Comparison of ENCODE assay signal across 1 cellular context in the genomic region with DNA sequence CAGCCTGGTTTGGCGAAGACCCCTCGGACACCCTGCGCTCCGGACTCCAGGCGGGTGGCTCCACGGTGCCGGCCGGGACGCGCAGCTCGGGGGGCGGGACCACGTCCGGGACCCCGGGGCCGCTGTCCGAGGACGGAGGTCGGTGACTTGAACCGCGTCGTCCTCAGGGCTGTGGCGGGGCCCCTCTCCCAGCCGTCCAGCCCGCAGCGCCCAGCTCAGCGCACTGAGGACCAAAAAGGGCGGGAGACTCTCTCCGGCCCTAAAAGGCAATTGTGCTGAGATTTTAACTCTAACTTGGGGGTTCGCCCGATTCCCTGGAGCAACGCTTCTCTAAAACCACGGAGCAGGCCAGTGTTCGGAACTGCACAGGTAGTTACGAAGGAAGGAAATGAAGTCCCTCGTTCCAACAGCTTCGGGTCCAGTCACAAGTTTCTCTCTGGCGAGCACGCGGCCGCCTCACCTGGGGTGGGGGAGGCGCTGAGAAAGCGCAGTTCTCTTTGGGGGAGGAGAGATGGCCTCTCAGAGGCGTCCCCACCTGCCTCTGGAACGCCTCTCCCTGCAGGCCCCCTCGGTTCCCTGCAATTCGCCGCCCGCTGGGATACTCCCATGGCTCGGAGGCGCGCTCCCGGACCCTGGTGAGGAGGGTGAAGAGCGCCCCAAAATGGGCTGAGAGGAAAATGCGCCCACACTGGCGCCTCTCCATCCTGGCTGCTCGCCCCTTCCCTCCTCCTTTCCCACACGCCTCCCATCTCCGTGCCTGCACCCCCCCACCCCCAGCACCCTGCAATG.
TF ChIP-seq lines count a peak whose summit lies in the region.

No MANE protein-coding gene starts in this region.

TF ChIP-seq in SK-N-SH treated with all-trans-retinoic acid at 6 μM for 48 hours, 23 proteins besides CTCF, POLR2A, EP300 and RAD21 (continued from another document):
- no peak for TF ChIP-seq CSRNP3 (CRISPR knock-in tag; IDR thresholded peaks at IDR 0.05)
- TF ChIP-seq POU6F1 (CRISPR knock-in tag; IDR thresholded peaks at IDR 0.05; ENCODE audit: borderline replicate concordance, low read depth): no peak
- TF ChIP-seq PATZ1 (CRISPR knock-in tag; IDR thresholded peaks at IDR 0.05; ENCODE audit: borderline replicate concordance): no peak
- TF ChIP-seq SNAI2 (CRISPR knock-in tag; IDR thresholded peaks at IDR 0.05): no peak
- no peak for TF ChIP-seq ISL1 (CRISPR knock-in tag; IDR thresholded peaks at IDR 0.05)
- TF ChIP-seq ZNF70 (CRISPR knock-in tag; IDR thresholded peaks at IDR 0.05): no peak
- no peak for TF ChIP-seq ZNF565 (CRISPR knock-in tag; conservative IDR thresholded peaks at IDR 0.05; ENCODE audit: low read depth)
- TF ChIP-seq TSHZ2 (CRISPR knock-in tag; IDR thresholded peaks at IDR 0.05): no peak
- TF ChIP-seq OSR1 (CRISPR knock-in tag; IDR thresholded peaks at IDR 0.05): no peak
- no peak for TF ChIP-seq CSDC2 (CRISPR knock-in tag; IDR thresholded peaks at IDR 0.05)
- TF ChIP-seq, protein P1, sequence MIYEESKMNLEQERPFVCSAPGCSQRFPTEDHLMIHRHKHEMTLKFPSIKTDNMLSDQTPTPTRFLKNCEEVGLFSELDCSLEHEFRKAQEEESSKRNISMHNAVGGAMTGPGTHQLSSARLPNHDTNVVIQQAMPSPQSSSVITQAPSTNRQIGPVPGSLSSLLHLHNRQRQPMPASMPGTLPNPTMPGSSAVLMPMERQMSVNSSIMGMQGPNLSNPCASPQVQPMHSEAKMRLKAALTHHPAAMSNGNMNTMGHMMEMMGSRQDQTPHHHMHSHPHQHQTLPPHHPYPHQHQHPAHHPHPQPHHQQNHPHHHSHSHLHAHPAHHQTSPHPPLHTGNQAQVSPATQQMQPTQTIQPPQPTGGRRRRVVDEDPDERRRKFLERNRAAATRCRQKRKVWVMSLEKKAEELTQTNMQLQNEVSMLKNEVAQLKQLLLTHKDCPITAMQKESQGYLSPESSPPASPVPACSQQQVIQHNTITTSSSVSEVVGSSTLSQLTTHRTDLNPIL (CRISPR knock-in tag; IDR thresholded peaks at IDR 0.05; ENCODE audit: low read depth): no peak
- TF ChIP-seq TOX (CRISPR knock-in tag; IDR thresholded peaks at IDR 0.05; ENCODE audit: borderline replicate concordance): no peak
- TF ChIP-seq RARB (CRISPR knock-in tag; IDR thresholded peaks at IDR 0.05): no peak
- TF ChIP-seq ARNTL (CRISPR knock-in tag; IDR thresholded peaks at IDR 0.05; ENCODE audit: borderline replicate concordance, low read depth): no peak
- no peak for TF ChIP-seq BACH2 (CRISPR knock-in tag; IDR thresholded peaks at IDR 0.05; ENCODE audit: borderline replicate concordance)
